Comparison of ENCODE assay signal across 8 cellular contexts in the genomic region with DNA sequence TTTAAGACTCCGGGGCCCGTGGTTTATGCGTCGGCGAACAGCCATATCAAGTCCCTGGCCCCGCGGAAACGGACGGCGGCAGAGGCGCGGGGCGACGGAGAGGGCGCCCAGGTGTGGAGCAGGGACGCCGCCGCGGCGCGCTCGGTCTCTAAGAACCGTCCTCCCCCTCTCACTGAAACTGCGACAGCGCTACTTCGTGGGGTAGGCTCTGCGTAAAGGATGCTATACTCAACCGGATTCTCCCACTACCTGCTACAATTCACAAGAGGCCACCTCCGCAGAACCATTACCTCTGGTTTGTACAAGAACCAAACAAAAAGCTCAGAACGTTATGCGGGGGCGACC. TPM values are rescaled to one million over a fixed set of nuclear protein-coding genes. Genes with fewer than 3 reads are reported as not detected.
DNase-seq lines count a peak whose midpoint lies in the region; ATAC-seq and TF ChIP-seq lines count a peak whose summit lies in the region.

No MANE protein-coding gene starts in this region.

- H3K4me1 Mint-ChIP-seq in activated naive CD4-positive, alpha-beta T cell treated with anti-CD3 and anti-CD28 coated beads, Interleukin-2, amount 10 ng/mL, durations not matched to agents 7 days and 5 days = peaks cover 11% of the 10 kb centered on the region

- no peaks in the 10 kb centered on the region for H3K9me3 Mint-ChIP-seq in activated naive CD4-positive, alpha-beta T cell treated with anti-CD3 and anti-CD28 coated beads, Interleukin-2, amount 10 ng/mL, durations not matched to agents 7 days and 5 days

- H2AFZ ChIP-seq in ACC112 (ENCODE audit: low read length, unreplicated experiment) (peak overlapping the region; percentile 99), OCI-LY3 (ENCODE audit: low read depth, low read length) (peak overlapping the region; percentile 75; the same call in 1 of the 2 replicates)

- peak; percentile 13 for ATAC-seq in GM18499 (IDR thresholded peaks at IDR 0.05; ENCODE audit: insufficient read depth, unreplicated experiment)
- ATAC-seq in HG02970 (IDR thresholded peaks at IDR 0.05; ENCODE audit: low FRiP score, unreplicated experiment) = peak; percentile 33
- peak; percentile 58 for ATAC-seq in left ventricle myocardium superior

- H3K36me3 Mint-ChIP-seq in activated naive CD4-positive, alpha-beta T cell treated with anti-CD3 and anti-CD28 coated beads, Interleukin-2, amount 10 ng/mL, durations not matched to agents 7 days and 5 days = peaks cover 7% of the 10 kb centered on the region

- peaks cover 12% of the 10 kb centered on the region for H3K4me1 ChIP-seq in ACC112 (ENCODE audit: control insufficient read depth, insufficient read depth, low read length, unreplicated experiment)
- H3K4me1 ChIP-seq in OCI-LY3 (ENCODE audit: low read length) = peaks cover 14% of the 10 kb centered on the region

- peak overlapping the region; percentile 95 for H3K9ac ChIP-seq in OCI-LY3 (ENCODE audit: low read length)

- H3K27me3 Mint-ChIP-seq in activated naive CD4-positive, alpha-beta T cell treated with anti-CD3 and anti-CD28 coated beads, Interleukin-2, amount 10 ng/mL, durations not matched to agents 7 days and 5 days = no peaks in the 10 kb centered on the region

- intact Hi-C loops in left ventricle myocardium superior (cut with micrococcal nuclease) = no loop called here

- H3K36me3 ChIP-seq in ACC112 (ENCODE audit: insufficient read depth, low read length) (peaks cover 14% of the 10 kb centered on the region; the same call in 1 of the 2 replicates), OCI-LY3 (replicated peaks; ENCODE audit: low read depth, low read length) (peaks cover 29% of the 10 kb centered on the region)

- DNase-seq in activated naive CD4-positive, alpha-beta T cell treated with anti-CD3 and anti-CD28 coated beads, Interleukin-2, amount 10 ng/mL, durations not matched to agents 7 days and 5 days = peak; percentile 65
- DNase-seq in left ventricle myocardium superior (peak; percentile 46), renal cortical epithelial cell (ENCODE audit: low read depth) (peak; percentile 22), T1000 (lab: John Stamatoyannopoulos, UW) (no peak)

- H3K27ac ChIP-seq in ACC112 (ENCODE audit: low read depth, low read length) = no peak overlapping the region
- peak overlapping the region; percentile 59 for H3K27ac ChIP-seq in OCI-LY3 (ENCODE audit: low read length)

- no peak for TF ChIP-seq CTCF in OCI-LY3 (IDR thresholded peaks at IDR 0.05; ENCODE audit: low read depth, low read length)

- H4K20me1 ChIP-seq in OCI-LY3 (ENCODE audit: insufficient read depth, low read length) = no peaks in the 10 kb centered on the region

- no peaks in the 10 kb centered on the region for H3K9me3 ChIP-seq in OCI-LY3 (ENCODE audit: insufficient read depth, low read length)

- H3K27me3 ChIP-seq in ACC112 (ENCODE audit: insufficient read depth, low read length) = no peaks in the 10 kb centered on the region
- no peaks in the 10 kb centered on the region for H3K27me3 ChIP-seq in OCI-LY3 (ENCODE audit: low read depth, low read length)

- H3K4me3 ChIP-seq in ACC112 (ENCODE audit: low read depth, low read length) (peak overlapping the region; percentile 98), OCI-LY3 (ENCODE audit: low read length) (peak overlapping the region; percentile 98)

- H3K4me2 ChIP-seq in OCI-LY3 (ENCODE audit: low read length) = peak overlapping the region; percentile 60

- peak overlapping the region; percentile 82 for H3K27ac Mint-ChIP-seq in activated naive CD4-positive, alpha-beta T cell treated with anti-CD3 and anti-CD28 coated beads, Interleukin-2, amount 10 ng/mL, durations not matched to agents 7 days and 5 days

- peaks cover 14% of the 10 kb centered on the region for H3K79me2 ChIP-seq in ACC112 (ENCODE audit: control insufficient read depth, insufficient read depth, low read length, unreplicated experiment)
- H3K79me2 ChIP-seq in OCI-LY3 (ENCODE audit: low read length) = peaks cover 45% of the 10 kb centered on the region

- CTCF ChIA-PET in activated naive CD4-positive, alpha-beta T cell treated with anti-CD3 and anti-CD28 coated beads, Interleukin-2, amount 10 ng/mL, durations not matched to agents 7 days and 5 days (lab: Charles Lee) = interaction anchor here (1.0 kb wide), 1 partner anchor 96 kb away, joined by 3 read pairs; no protein-coding TSS in a partner anchor

- peak overlapping the region; percentile 89 for H3K4me3 Mint-ChIP-seq in activated naive CD4-positive, alpha-beta T cell treated with anti-CD3 and anti-CD28 coated beads, Interleukin-2, amount 10 ng/mL, durations not matched to agents 7 days and 5 days

RNA-seq across cellular contexts. Expression of a gene that starts 0.4 kb away (rescaled TPM):
- total RNA-seq in left ventricle myocardium superior (14.8 TPM), renal cortical epithelial cell (10.8 and 26.5 TPM in 2 replicates)

RNA-seq across cellular contexts. Expression of a gene that starts 37.5 kb away (rescaled TPM):
- total RNA-seq in left ventricle myocardium superior = 434 TPM
- 447 and 544 TPM in 2 replicates for total RNA-seq in renal cortical epithelial cell

RNA-seq across cellular contexts. Expression of a gene that starts 49.5 kb away (rescaled TPM):
- total RNA-seq in left ventricle myocardium superior (37.1 TPM), renal cortical epithelial cell (41.8 and 81.0 TPM in 2 replicates)

RNA-seq across cellular contexts. Expression of a gene that starts 51.5 kb away (rescaled TPM):
- 110 TPM for total RNA-seq in left ventricle myocardium superior
- 246 and 323 TPM in 2 replicates for total RNA-seq in renal cortical epithelial cell
